Comparison of ENCODE assay signal across 18 cellular contexts in the genomic region with DNA sequence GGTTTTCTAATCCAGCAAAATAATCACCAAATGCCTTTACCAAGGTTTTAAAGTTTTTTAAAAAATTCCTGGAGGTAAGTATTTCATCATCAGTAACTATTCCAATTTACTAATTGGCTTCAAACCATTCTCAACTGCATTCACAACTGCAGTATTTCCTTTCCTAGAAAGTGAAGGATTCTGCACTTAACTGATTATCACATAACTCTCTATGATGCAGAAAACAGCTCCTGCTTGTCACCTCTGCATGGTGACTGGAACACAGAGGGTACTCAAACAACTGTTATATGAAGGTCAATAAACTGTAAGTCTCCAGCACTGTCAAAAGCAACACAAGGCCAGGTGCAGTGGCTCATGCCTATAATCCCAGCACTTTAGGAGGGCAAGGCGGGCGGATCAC. TPM values are rescaled to one million over a fixed set of nuclear protein-coding genes. Genes with fewer than 3 reads are reported as not detected.
DNase-seq lines count a peak whose midpoint lies in the region; ATAC-seq and TF ChIP-seq lines count a peak whose summit lies in the region.
"Had no signal": no experiment of that assay in that cellular context is flagged by ENCODE, and none has a peak within 500 bp of the region (broad histone marks: within the 10 kb centered on the region; RNA-seq: fewer than 3 reads in every experiment).

No MANE protein-coding gene starts in this region.

- H3K27me3 ChIP-seq in GM23338 (ENCODE audit: insufficient read depth) = no peaks in the 10 kb centered on the region
- H3K27me3 ChIP-seq: uterus had no signal

- no peak overlapping the region for H3K4me3 Mint-ChIP-seq in activated CD4-positive, alpha-beta memory T cell treated with anti-CD3 and anti-CD28 coated beads, Interleukin-2, amount 10 ng/mL, durations not matched to agents 7 days and 5 days
- H3K4me3 Mint-ChIP-seq in activated CD4-positive, alpha-beta memory T cell treated with anti-CD3 and anti-CD28 coated beads for 36 hours = no peak overlapping the region
- H3K4me3 Mint-ChIP-seq in GM23338 (no peak overlapping the region), natural killer cell (peak overlapping the region; percentile 68)
- H3K4me3 Mint-ChIP-seq in activated CD8-positive, alpha-beta T cell treated with anti-CD3 and anti-CD28 coated beads for 36 hours = no peak overlapping the region
- H3K4me3 Mint-ChIP-seq: HFFc6 had no signal

- no peaks in the 10 kb centered on the region for H3K27me3 Mint-ChIP-seq in activated CD4-positive, alpha-beta memory T cell treated with anti-CD3 and anti-CD28 coated beads, Interleukin-2, amount 10 ng/mL, durations not matched to agents 7 days and 5 days
- no peaks in the 10 kb centered on the region for H3K27me3 Mint-ChIP-seq in activated CD4-positive, alpha-beta memory T cell treated with anti-CD3 and anti-CD28 coated beads for 36 hours
- peaks cover 7% of the 10 kb centered on the region for H3K27me3 Mint-ChIP-seq in GM23338 (ENCODE audit: insufficient read depth, low read depth, poor library complexity)
- H3K27me3 Mint-ChIP-seq in activated CD8-positive, alpha-beta T cell treated with anti-CD3 and anti-CD28 coated beads for 36 hours = no peaks in the 10 kb centered on the region
- H3K27me3 Mint-ChIP-seq in natural killer cell (ENCODE audit: low read depth in 2 of 2) = no peaks in the 10 kb centered on the region

- H2AFZ ChIP-seq in GM23338 = no peak overlapping the region

- intact Hi-C loops in activated CD4-positive, alpha-beta memory T cell treated with anti-CD3 and anti-CD28 coated beads for 36 hours (cut with micrococcal nuclease) = loop anchor here (5.0 kb wide), 1 partner anchor 79 kb away; no protein-coding TSS in a partner anchor
- intact Hi-C loops in activated CD8-positive, alpha-beta T cell treated with anti-CD3 and anti-CD28 coated beads for 36 hours (cut with micrococcal nuclease) = no loop called here
- intact Hi-C loops in natural killer cell (cut with micrococcal nuclease) = loop anchor here (5.0 to 10.0 kb wide), 2 partner anchors 49 to 331 kb away; a partner anchor contains a TSS

- CTCF ChIA-PET in activated CD4-positive, alpha-beta memory T cell treated with anti-CD3 and anti-CD28 coated beads, Interleukin-2, amount 10 ng/mL, durations not matched to agents 7 days and 5 days (lab: Charles Lee) = interaction anchor here (1.2 to 1.5 kb wide), 5 partner anchors 10 to 365 kb away, joined by 3 to 4 read pairs (median 3); no protein-coding TSS in a partner anchor
- CTCF ChIA-PET in activated CD4-positive, alpha-beta memory T cell treated with anti-CD3 and anti-CD28 coated beads for 36 hours (lab: Charles Lee) = no interaction called here
- CTCF ChIA-PET in activated CD8-positive, alpha-beta T cell treated with anti-CD3 and anti-CD28 coated beads for 36 hours (lab: Charles Lee) = interaction anchor here (1.2 to 1.4 kb wide), 2 partner anchors 11 to 42 kb away, joined by 3 to 6 read pairs; no protein-coding TSS in a partner anchor

- H3K4me1 Mint-ChIP-seq in activated CD4-positive, alpha-beta memory T cell treated with anti-CD3 and anti-CD28 coated beads, Interleukin-2, amount 10 ng/mL, durations not matched to agents 7 days and 5 days = peaks cover 53% of the 10 kb centered on the region
- peaks cover 50% of the 10 kb centered on the region for H3K4me1 Mint-ChIP-seq in activated CD4-positive, alpha-beta memory T cell treated with anti-CD3 and anti-CD28 coated beads for 36 hours (ENCODE audit: low read depth)
- H3K4me1 Mint-ChIP-seq in GM23338 (peaks cover 28% of the 10 kb centered on the region), natural killer cell (peaks cover 41 to 57% of the 10 kb centered on the region in 2 donors)
- peaks cover 53% of the 10 kb centered on the region for H3K4me1 Mint-ChIP-seq in activated CD8-positive, alpha-beta T cell treated with anti-CD3 and anti-CD28 coated beads for 36 hours (ENCODE audit: low read depth)

- no peaks in the 10 kb centered on the region for H3K9me3 Mint-ChIP-seq in activated CD4-positive, alpha-beta memory T cell treated with anti-CD3 and anti-CD28 coated beads, Interleukin-2, amount 10 ng/mL, durations not matched to agents 7 days and 5 days
- H3K9me3 Mint-ChIP-seq in activated CD4-positive, alpha-beta memory T cell treated with anti-CD3 and anti-CD28 coated beads for 36 hours = no peaks in the 10 kb centered on the region
- H3K9me3 Mint-ChIP-seq in GM23338 (no peaks in the 10 kb centered on the region), natural killer cell (no peaks in the 10 kb centered on the region)
- no peaks in the 10 kb centered on the region for H3K9me3 Mint-ChIP-seq in activated CD8-positive, alpha-beta T cell treated with anti-CD3 and anti-CD28 coated beads for 36 hours
- H3K9me3 Mint-ChIP-seq: HFFc6 had no signal

- TF ChIP-seq CTCF in GM23338 (conservative IDR thresholded peaks at IDR 0.05; ENCODE audit: low read depth in 2 of 2) (no peak), natural killer cell (IDR thresholded peaks at IDR 0.05) (no peak)
- no peak for TF ChIP-seq CTCF in activated CD8-positive, alpha-beta T cell treated with anti-CD3 and anti-CD28 coated beads for 36 hours (IDR thresholded peaks at IDR 0.05)

- no peaks in the 10 kb centered on the region for H3F3A ChIP-seq in GM23338 (replicated peaks; ENCODE audit: low read depth)

- H3K36me3 ChIP-seq in GM23338 (ENCODE audit: insufficient read depth) = no peaks in the 10 kb centered on the region
- H3K36me3 ChIP-seq: uterus had no signal

- no peaks in the 10 kb centered on the region for H3K9me2 ChIP-seq in GM23338 (ENCODE audit: insufficient read depth)

- no peak for ATAC-seq in GM23338
- peak; percentile 28 for ATAC-seq in activated CD8-positive, alpha-beta T cell treated with anti-CD3 and anti-CD28 coated beads for 36 hours
- ATAC-seq in natural killer cell = peak; percentile 25 to 44 (median 37)
- no peak for ATAC-seq in GM21723 (IDR thresholded peaks at IDR 0.05; ENCODE audit: unreplicated experiment)
- ATAC-seq in HG03565 (IDR thresholded peaks at IDR 0.05; ENCODE audit: unreplicated experiment) = no peak

- DNase-seq in activated CD4-positive, alpha-beta memory T cell treated with anti-CD3 and anti-CD28 coated beads, Interleukin-2, amount 10 ng/mL, durations not matched to agents 7 days and 5 days = no peak
- DNase-seq in activated CD4-positive, alpha-beta memory T cell treated with anti-CD3 and anti-CD28 coated beads for 36 hours = no peak
- DNase-seq in GM23338 (ENCODE audit: low spot score) = no peak
- DNase-seq in activated CD8-positive, alpha-beta T cell treated with anti-CD3 and anti-CD28 coated beads for 36 hours = no peak
- DNase-seq in natural killer cell = no peak
- DNase-seq in NCI-H1436 treated with DMSO at 0.1 percent for 48 hours (lab: John Stamatoyannopoulos, UW) = no peak
- DNase-seq: activated CD4-positive, alpha-beta T cell treated with anti-CD3 and anti-CD28 coated beads, Interleukin-2, amount 50 U/mL, for 48 hours; activated naive CD4-positive, alpha-beta T cell; Calu3; HFFc6; kidney glomerular epithelial cell; NCI-H2171 treated with DMSO at 0.1 percent for 48 hours; NCI-H82; posterior cingulate gyrus; stimulated activated naive CD4-positive, alpha-beta T cell treated with Interleukin-2 at 50 U/mL for 16 hours; uterus had no signal

- H3K79me2 ChIP-seq in GM23338 (replicated peaks; ENCODE audit: insufficient read depth) = peaks cover 95% of the 10 kb centered on the region

- no peak overlapping the region for H3K27ac ChIP-seq in GM23338 (ENCODE audit: low read depth)
- H3K27ac ChIP-seq: uterus had no signal

- H3K4me3 ChIP-seq in GM23338 = 0 out of 2 replicates have a peak overlapping the region, but pooled peaks have one; percentile 12
- H3K4me3 ChIP-seq: uterus had no signal

- H3K27ac Mint-ChIP-seq in activated CD4-positive, alpha-beta memory T cell treated with anti-CD3 and anti-CD28 coated beads, Interleukin-2, amount 10 ng/mL, durations not matched to agents 7 days and 5 days = peak overlapping the region; percentile 73
- H3K27ac Mint-ChIP-seq in activated CD4-positive, alpha-beta memory T cell treated with anti-CD3 and anti-CD28 coated beads for 36 hours = no peak overlapping the region
- H3K27ac Mint-ChIP-seq in GM23338 (peak overlapping the region; percentile 77), natural killer cell (peak overlapping the region; percentile 80 to 83)
- no peak overlapping the region for H3K27ac Mint-ChIP-seq in activated CD8-positive, alpha-beta T cell treated with anti-CD3 and anti-CD28 coated beads for 36 hours
- H3K27ac Mint-ChIP-seq: HFFc6 had no signal

- H4K20me1 ChIP-seq in GM23338 (replicated peaks; ENCODE audit: insufficient read depth) = peaks cover 28% of the 10 kb centered on the region

- H3K36me3 Mint-ChIP-seq in activated CD4-positive, alpha-beta memory T cell treated with anti-CD3 and anti-CD28 coated beads, Interleukin-2, amount 10 ng/mL, durations not matched to agents 7 days and 5 days (ENCODE audit: low read depth) = peaks cover 5% of the 10 kb centered on the region
- H3K36me3 Mint-ChIP-seq in activated CD4-positive, alpha-beta memory T cell treated with anti-CD3 and anti-CD28 coated beads for 36 hours = no peaks in the 10 kb centered on the region
- no peaks in the 10 kb centered on the region for H3K36me3 Mint-ChIP-seq in GM23338 (ENCODE audit: low read depth)
- H3K36me3 Mint-ChIP-seq in activated CD8-positive, alpha-beta T cell treated with anti-CD3 and anti-CD28 coated beads for 36 hours (ENCODE audit: low read depth) = no peaks in the 10 kb centered on the region
- no peaks in the 10 kb centered on the region for H3K36me3 Mint-ChIP-seq in natural killer cell

- POLR2A ChIA-PET in activated CD4-positive, alpha-beta memory T cell treated with anti-CD3 and anti-CD28 coated beads, Interleukin-2, amount 10 ng/mL, durations not matched to agents 7 days and 5 days (lab: Charles Lee) = interaction anchor here (0.7 to 2.4 kb wide), 8 partner anchors 10 to 401 kb away, joined by 3 to 13 read pairs (median 5); a partner anchor contains a TSS
- POLR2A ChIA-PET in activated CD4-positive, alpha-beta memory T cell treated with anti-CD3 and anti-CD28 coated beads for 36 hours (lab: Charles Lee) = interaction anchor here (1.6 kb wide), 1 partner anchor 48 kb away, joined by 6 read pairs; no protein-coding TSS in a partner anchor
- POLR2A ChIA-PET in activated CD8-positive, alpha-beta T cell treated with anti-CD3 and anti-CD28 coated beads for 36 hours (lab: Charles Lee) = interaction anchor here (1.5 kb wide), 1 partner anchor 82 kb away, joined by 4 read pairs; no protein-coding TSS in a partner anchor

- H3K4me1 ChIP-seq in GM23338 (ENCODE audit: insufficient read depth) = peaks cover 29% of the 10 kb centered on the region

- H3K4me2 ChIP-seq in GM23338 = peak overlapping the region; percentile 64; the same call in 1 of the 2 replicates

TF ChIP-seq in GM23338, 12 proteins besides CTCF, POLR2A, EP300 and RAD21 (continues in another document):
- TF ChIP-seq STAT1 (IDR thresholded peaks at IDR 0.05; ENCODE audit: unreplicated experiment) = no peak

RNA-seq across cellular contexts. Expression of a gene that starts 42.6 kb away (rescaled TPM):
- total RNA-seq in activated CD4-positive, alpha-beta memory T cell treated with anti-CD3 and anti-CD28 coated beads, Interleukin-2, amount 10 ng/mL, durations not matched to agents 7 days and 5 days = 10 to 100 TPM; 42.9 to 45.0 TPM
- 10 to 100 TPM; 39.1 to 40.6 TPM for total RNA-seq in activated CD4-positive, alpha-beta memory T cell treated with anti-CD3 and anti-CD28 coated beads for 36 hours
- total RNA-seq in GM23338 (2014; rRNA removed; shearing (Covaris generic)) = 66.3 and 85.4 TPM in 2 replicates
- polyA plus RNA-seq in GM23338 (2016; fragmentation: Nextera tagmentation; extraction: Ambion mirVana) = 73.0 and 91.5 TPM in 2 replicates
- total RNA-seq in activated CD8-positive, alpha-beta T cell treated with anti-CD3 and anti-CD28 coated beads for 36 hours = 10 to 100 TPM; 32.9 to 33.5 TPM
- total RNA-seq in natural killer cell = 100 to 1,000 TPM; 103 to 121 (median 108) TPM

Comparison
In these comparisons a context has a peak if more than half of its experiments do, and no peak if none do; other contexts are left out.
1. H3K27ac Mint-ChIP-seq: peak in activated CD4-positive, alpha-beta memory T cell treated with anti-CD3 and anti-CD28 coated beads, Interleukin-2, amount 10 ng/mL, durations not matched to agents 7 days and 5 days (single experiment), GM23338 (single experiment) and natural killer cell (2 of 2); none in activated CD4-positive, alpha-beta memory T cell treated with anti-CD3 and anti-CD28 coated beads for 36 hours (single experiment) and activated CD8-positive, alpha-beta T cell treated with anti-CD3 and anti-CD28 coated beads for 36 hours (single experiment).
2. ATAC-seq: peak in activated CD8-positive, alpha-beta T cell treated with anti-CD3 and anti-CD28 coated beads for 36 hours (single experiment) and natural killer cell (3 of 3); none in GM23338 (single experiment), GM21723 (single experiment) and HG03565 (single experiment).